Comparison of ENCODE assay signal across 8 cellular contexts in genomic region chr13:19959831-19960672, GRCh38. TPM values are rescaled to one million over a fixed set of nuclear protein-coding genes. Genes with fewer than 3 reads are reported as not detected.
DNase-seq lines count a peak whose midpoint lies in the region; ATAC-seq and TF ChIP-seq lines count a peak whose summit lies in the region.

No MANE protein-coding gene starts in this region.

- H3K9me3 ChIP-seq in colonic mucosa = no peaks in the 10 kb centered on the region

- DNase-seq in BJ (ENCODE audit: low read depth) (peak; percentile 39), GM19238 (ENCODE audit: insufficient read length, low spot score) (peak; percentile 55), NCI-H510A treated with DMSO at 0.1 percent for 48 hours (lab: John Stamatoyannopoulos, UW) (peak; percentile 86), colonic mucosa (peak; percentile 87), left kidney (ENCODE audit: low read depth, low spot score) (peak; percentile 98)
- peak; percentile 86 to 89 for DNase-seq in activated CD4-positive, alpha-beta T cell treated with anti-CD3 and anti-CD28 coated beads for 4 hours
- DNase-seq in stimulated activated CD4-positive, alpha-beta T cell treated with anti-CD3 and anti-CD28 coated beads, Interleukin-2, amount 100 ng/mL, for 24 hours = peak; percentile 83 to 87

- CTCF ChIA-PET in BJ (lab: Yijun Ruan, JAX) = interaction anchor here (0.7 to 1.1 kb wide), 7 partner anchors 9 to 207 kb away, joined by 3 to 7 read pairs (median 3); partner anchors contain the start of gene ZMYM5

- H3K4me3 ChIP-seq in BJ (ENCODE audit: low read depth, low read length) (peak overlapping the region; percentile 74), colonic mucosa (peak overlapping the region; percentile 76)

- POLR2A ChIA-PET in BJ (lab: Charles Lee) = no interaction called here

- intact Hi-C loops in colonic mucosa (cut with DNase I) = loop anchor here (5.0 kb wide), 1 partner anchor 98 kb away; the partner anchor contains the start of gene ZMYM5

- H3K27me3 ChIP-seq in BJ (ENCODE audit: control insufficient read depth, insufficient read depth, low read length) (no peaks in the 10 kb centered on the region), colonic mucosa (no peaks in the 10 kb centered on the region)

- TF ChIP-seq CTCF in BJ (IDR thresholded peaks at IDR 0.05; ENCODE audit: insufficient read depth, low read depth, low read length) = peak; percentile 96
- peak; percentile 90 for TF ChIP-seq CTCF in colonic mucosa (IDR thresholded peaks at IDR 0.05)

- H3K36me3 ChIP-seq in BJ (ENCODE audit: control insufficient read depth, insufficient read depth, low read length) (no peaks in the 10 kb centered on the region), colonic mucosa (no peaks in the 10 kb centered on the region)

- H3K9ac ChIP-seq in colonic mucosa (ENCODE audit: low read depth in 2 of 2, low read length in 2 of 2) = peak overlapping the region; percentile 92 to 97

- peak overlapping the region; percentile 98 for H3K27ac ChIP-seq in colonic mucosa

- H3K4me1 ChIP-seq in colonic mucosa = peaks cover 7% of the 10 kb centered on the region

- peak; percentile 38 for ATAC-seq in HG03457 (IDR thresholded peaks at IDR 0.05; ENCODE audit: unreplicated experiment)

RNA-seq across cellular contexts. Expression of gene ZMYM2, which starts 1.5 kb away (rescaled TPM):
- 11.6 and 29.5 TPM in 2 replicates for polyA plus RNA-seq in BJ (2011; rRNA removed)
- 22.2 and 23.1 TPM in 2 replicates for polyA minus RNA-seq in BJ (2011; rRNA and poly(A)+ RNA removed)
- total RNA-seq in colonic mucosa = 10 to 100 TPM; 47.6 to 70.1 TPM

Comparison
In these comparisons a context has a peak if more than half of its experiments do, and no peak if none do; other contexts are left out.
1. Peak in every context shown above with its lines: DNase-seq, ATAC-seq, H3K4me3 ChIP-seq and H3K27ac ChIP-seq.
2. DNase-seq: peak in every context shown above with its lines; median percentile 98 in left kidney; 88 in activated CD4-positive, alpha-beta T cell treated with anti-CD3 and anti-CD28 coated beads for 4 hours; 87 in colonic mucosa; 86 in NCI-H510A treated with DMSO at 0.1 percent for 48 hours; 85 in stimulated activated CD4-positive, alpha-beta T cell treated with anti-CD3 and anti-CD28 coated beads, Interleukin-2, amount 100 ng/mL, for 24 hours; 55 in GM19238; 39 in BJ.